34 cellular contexts compared by ENCODE assay signal in genomic region chr12:110883251-110883650, GRCh38.
"Had no signal": no experiment of that assay in that cellular context is flagged by ENCODE, and none has a peak within 500 bp of the region (broad histone marks: within the 10 kb centered on the region; RNA-seq: fewer than 3 reads in every experiment).

No MANE protein-coding gene starts in this region.

- H3K4me3 ChIP-seq: MG63 had no signal

- DNase-seq: Karpas-422, Kasumi-1, MG63, MM.1S, MV-4-11, NCI-H1048, NCI-H1092, NCI-H1092 treated with DMSO at 0.1 percent for 48 hours, NCI-H1105, NCI-H1105 treated with DMSO at 0.1 percent for 48 hours, NCI-H1417, NCI-H1417 treated with DMSO at 0.1 percent for 48 hours, NCI-H1436, NCI-H1436 treated with DMSO at 0.1 percent for 48 hours, NCI-H146, NCI-H1694, NCI-H1694 treated with DMSO at 0.1 percent for 48 hours, NCI-H187, NCI-H187 treated with DMSO at 0.1 percent for 48 hours, NCI-H1930, NCI-H2029, NCI-H2029 treated with DMSO at 0.1 percent for 48 hours, NCI-H2081, NCI-H2081 treated with DMSO at 0.1 percent for 48 hours, NCI-H2107, NCI-H2171, NCI-H2171 treated with DMSO at 0.1 percent for 48 hours, NCI-H2227 treated with DMSO at 0.1 percent for 48 hours, NCI-H226, NCI-H345, NCI-H446, NCI-H446 treated with DMSO at 0.1 percent for 48 hours, NCI-H510A, NCI-H510A treated with DMSO at 0.1 percent for 48 hours had no signal

- H3K9me3 ChIP-seq: MG63 had no signal

- H3K27me3 ChIP-seq: MG63 had no signal

- H3K36me3 ChIP-seq: MG63 had no signal
